ENCODE assay signal across 1 cellular context in genomic region chr6:132122871-132123270, GRCh38.
TF ChIP-seq lines count a peak whose summit lies in the region.

No MANE protein-coding gene starts in this region.

TF ChIP-seq in HepG2, 621 proteins besides CTCF, POLR2A, EP300 and RAD21 (continued from another document):
- TF ChIP-seq SOX13 (IDR thresholded peaks at IDR 0.05), result no peak
- peak in 1 of 2 experiments; percentile 22; a peak in 1 of 4 replicates for TF ChIP-seq SOX13 (CRISPR knock-in tag; conservative IDR thresholded peaks at IDR 0.05 in 1 of 2, IDR thresholded peaks at IDR 0.05 in 1 of 2)
- no peak for TF ChIP-seq ZNF660 (CRISPR knock-in tag; IDR thresholded peaks at IDR 0.05; ENCODE audit: borderline replicate concordance, low read depth)
- no peak for TF ChIP-seq CHCHD3 (CRISPR knock-in tag; IDR thresholded peaks at IDR 0.05)
- TF ChIP-seq EZH2 (conservative IDR thresholded peaks at IDR 0.05; ENCODE audit: low read depth, low read length), result no peak
- no peak for TF ChIP-seq HDAC6 (IDR thresholded peaks at IDR 0.05; ENCODE audit: low read depth, low read length)
- 0 out of 2 replicates have a peak, but pooled peaks have one; percentile 26 for TF ChIP-seq FOSL2 (CRISPR knock-in tag; IDR thresholded peaks at IDR 0.05)
- TF ChIP-seq FIP1L1 (IDR thresholded peaks at IDR 0.05; ENCODE audit: borderline replicate concordance, insufficient read depth, low read depth, low read length), result no peak
- peak; percentile 57; the same call in 1 of the 2 replicates for TF ChIP-seq SOX5 (CRISPR knock-in tag; IDR thresholded peaks at IDR 0.05; ENCODE audit: borderline replicate concordance)
- no peak for TF ChIP-seq ASH2L (IDR thresholded peaks at IDR 0.05; ENCODE audit: insufficient read length, low read depth, low read length)
- TF ChIP-seq ZNF275 (CRISPR knock-in tag; IDR thresholded peaks at IDR 0.05; ENCODE audit: borderline replicate concordance), result no peak
- 0 out of 2 replicates have a peak, but pooled peaks have one; percentile 5 for TF ChIP-seq FOXA3 (CRISPR knock-in tag; IDR thresholded peaks at IDR 0.05)
- TF ChIP-seq SMARCE1 (IDR thresholded peaks at IDR 0.05; ENCODE audit: borderline replicate concordance), result no peak
- TF ChIP-seq RXRB (CRISPR knock-in tag; IDR thresholded peaks at IDR 0.05; ENCODE audit: borderline replicate concordance), result no peak
- no peak for TF ChIP-seq TIGD3 (CRISPR knock-in tag; IDR thresholded peaks at IDR 0.05; ENCODE audit: borderline replicate concordance)
- no peak for TF ChIP-seq ZBTB37 (CRISPR knock-in tag; IDR thresholded peaks at IDR 0.05)
- no peak for TF ChIP-seq TCF7L2 (IDR thresholded peaks at IDR 0.05; ENCODE audit: low read depth, low read length)
- no peak for TF ChIP-seq ZNF563 (CRISPR knock-in tag; IDR thresholded peaks at IDR 0.05)
- no peak for TF ChIP-seq PLRG1 (conservative IDR thresholded peaks at IDR 0.05)
- no peak for TF ChIP-seq KLF13 (CRISPR knock-in tag; IDR thresholded peaks at IDR 0.05)
- 0 out of 2 replicates have a peak, but pooled peaks have one; percentile 29 for TF ChIP-seq TBX2 (CRISPR knock-in tag; IDR thresholded peaks at IDR 0.05; ENCODE audit: borderline replicate concordance)
- TF ChIP-seq ZNF652 (CRISPR knock-in tag; IDR thresholded peaks at IDR 0.05; ENCODE audit: borderline replicate concordance, low read depth), result 0 out of 2 replicates have a peak, but pooled peaks have one; percentile 32
- TF ChIP-seq ZGPAT (CRISPR knock-in tag; IDR thresholded peaks at IDR 0.05), result peak; percentile 22; the same call in 1 of the 2 replicates
- TF ChIP-seq GATAD2A (CRISPR knock-in tag; IDR thresholded peaks at IDR 0.05), result peak; percentile 28; the same call in 1 of the 2 replicates
- no peak for TF ChIP-seq ZNF460 (CRISPR knock-in tag; IDR thresholded peaks at IDR 0.05; ENCODE audit: borderline replicate concordance)
- no peak for TF ChIP-seq ZNF205 (CRISPR knock-in tag; IDR thresholded peaks at IDR 0.05)
- TF ChIP-seq ARID5B (CRISPR knock-in tag; IDR thresholded peaks at IDR 0.05), result peak; percentile 66
- no peak for TF ChIP-seq ZBTB7A (CRISPR knock-in tag; IDR thresholded peaks at IDR 0.05)
- TF ChIP-seq SRSF4 (IDR thresholded peaks at IDR 0.05; ENCODE audit: low read depth, low read length, poor library complexity, severe bottlenecking), result no peak
- TF ChIP-seq ZKSCAN8 (CRISPR knock-in tag; IDR thresholded peaks at IDR 0.05; ENCODE audit: borderline replicate concordance), result no peak
- 0 out of 2 replicates have a peak, but pooled peaks have one; percentile 39 for TF ChIP-seq ARNTL (CRISPR knock-in tag; IDR thresholded peaks at IDR 0.05)
- no peak for TF ChIP-seq HNRNPK (IDR thresholded peaks at IDR 0.05; ENCODE audit: low read depth, low read length, poor library complexity, severe bottlenecking)
- TF ChIP-seq SNAPC4 (CRISPR knock-in tag; IDR thresholded peaks at IDR 0.05), result no peak
- 0 out of 2 replicates have a peak, but pooled peaks have one; percentile 18 for TF ChIP-seq TFAP4 (IDR thresholded peaks at IDR 0.05; ENCODE audit: borderline replicate concordance, low read depth)
- TF ChIP-seq PAXIP1 (CRISPR knock-in tag; conservative IDR thresholded peaks at IDR 0.05), result 0 out of 2 replicates have a peak, but pooled peaks have one; percentile 23
